Comparison of ENCODE assay signal across 15 cellular contexts in the genomic region with DNA sequence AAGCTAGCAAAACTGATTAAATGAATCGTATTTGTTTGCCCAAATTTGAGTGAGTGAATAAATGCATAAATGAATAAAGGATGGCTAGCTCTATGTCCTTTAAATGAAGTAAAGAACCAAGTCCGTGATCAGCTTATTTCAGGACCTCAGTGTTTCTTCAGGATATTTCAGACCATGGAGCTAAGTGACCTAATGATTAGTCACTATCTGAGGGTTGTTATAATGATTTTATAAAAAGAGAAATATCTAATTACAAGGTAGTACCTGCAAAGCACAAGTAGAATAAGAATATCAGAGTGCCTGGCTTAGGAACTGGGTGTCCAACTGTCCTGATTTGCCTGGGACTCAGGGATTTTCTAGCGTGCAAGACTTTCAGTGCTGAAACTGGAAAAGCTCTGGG. TPM values are rescaled to one million over a fixed set of nuclear protein-coding genes. Genes with fewer than 3 reads are reported as not detected.
"Had no signal": no experiment of that assay in that cellular context is flagged by ENCODE, and none has a peak within 500 bp of the region (broad histone marks: within the 10 kb centered on the region; RNA-seq: fewer than 3 reads in every experiment).

No MANE protein-coding gene starts in this region.

- H3K4me1 Mint-ChIP-seq: stimulated activated effector memory CD8-positive, alpha-beta T cell treated with anti-CD3 and anti-CD28 coated beads, Interleukin-12 subunit alpha, Interleukin-12 subunit beta, amount 100 ng/mL, for 72 hours had no signal

- H3K27ac Mint-ChIP-seq: activated naive CD4-positive, alpha-beta T cell treated with anti-CD3 and anti-CD28 coated beads for 36 hours; activated T-helper 2 cell treated with anti-CD3 and anti-CD28 coated beads, Interferon-gamma antibody, Interleukin-2, Interleukin-4, amounts not matched to agents 10 μg/mL and 5 μg/mL and 100 μg/mL, durations not matched to agents 14 hours and 24 hours and 36 hours; mesothelial cell of epicardium; stimulated activated effector memory CD8-positive, alpha-beta T cell treated with anti-CD3 and anti-CD28 coated beads, Interleukin-12 subunit alpha, Interleukin-12 subunit beta, amount 100 ng/mL, for 72 hours had no signal

- DNase-seq: activated CD4-positive, alpha-beta T cell treated with anti-CD3 and anti-CD28 coated beads for 1 hour; activated CD4-positive, alpha-beta T cell treated with anti-CD3 and anti-CD28 coated beads, Interleukin-2, amount 50 U/mL, for 4 hours; activated naive CD4-positive, alpha-beta T cell treated with anti-CD3 and anti-CD28 coated beads for 36 hours; erythroblast; kidney glomerular epithelial cell; lower lobe of right lung; sigmoid colon; stimulated activated CD4-positive, alpha-beta T cell treated with anti-CD3 and anti-CD28 coated beads, Interleukin-12 subunit alpha, Interleukin-12 subunit beta, amount 100 ng/mL, for 4 hours; T-helper 1 cell; T1000 had no signal

- H3K4me3 Mint-ChIP-seq: activated naive CD4-positive, alpha-beta T cell treated with anti-CD3 and anti-CD28 coated beads for 36 hours; mesothelial cell of epicardium; stimulated activated effector memory CD8-positive, alpha-beta T cell treated with anti-CD3 and anti-CD28 coated beads, Interleukin-12 subunit alpha, Interleukin-12 subunit beta, amount 100 ng/mL, for 72 hours had no signal

- H3K4me3 ChIP-seq: cardiac muscle cell, hepatocyte, lower lobe of right lung, sigmoid colon had no signal

- H2AFZ ChIP-seq: hepatocyte had no signal

- H3K27me3 ChIP-seq: sigmoid colon had no signal

- H3K9me3 ChIP-seq: lower lobe of right lung, sigmoid colon had no signal

- ATAC-seq: lower lobe of right lung; stimulated activated effector memory CD8-positive, alpha-beta T cell treated with anti-CD3 and anti-CD28 coated beads, Interleukin-12 subunit alpha, Interleukin-12 subunit beta, amount 100 ng/mL, for 72 hours had no signal

- H3K36me3 ChIP-seq: cardiac muscle cell, lower lobe of right lung, sigmoid colon had no signal

- H3K36me3 Mint-ChIP-seq: stimulated activated effector memory CD8-positive, alpha-beta T cell treated with anti-CD3 and anti-CD28 coated beads, Interleukin-12 subunit alpha, Interleukin-12 subunit beta, amount 100 ng/mL, for 72 hours had no signal

- H3K4me1 ChIP-seq: lower lobe of right lung, sigmoid colon had no signal

- H3K79me2 ChIP-seq: hepatocyte had no signal

- H3K27ac ChIP-seq: cardiac muscle cell, hepatocyte, lower lobe of right lung, sigmoid colon had no signal

- H3K4me2 ChIP-seq: hepatocyte had no signal

- H3K9me3 Mint-ChIP-seq: activated naive CD4-positive, alpha-beta T cell treated with anti-CD3 and anti-CD28 coated beads for 36 hours; activated T-helper 2 cell treated with anti-CD3 and anti-CD28 coated beads, Interferon-gamma antibody, Interleukin-2, Interleukin-4, amounts not matched to agents 10 μg/mL and 5 μg/mL and 100 μg/mL, durations not matched to agents 14 hours and 24 hours and 36 hours; mesothelial cell of epicardium had no signal

RNA-seq across cellular contexts. Expression of a gene that starts 12.5 kb away (rescaled TPM):
- total RNA-seq: activated naive CD4-positive, alpha-beta T cell treated with anti-CD3 and anti-CD28 coated beads for 36 hours had no signal
- polyA plus RNA-seq: cardiac muscle cell had no signal
